Comparison of ENCODE assay signal across 22 cellular contexts in genomic region chr19:55095260-55096060, GRCh38. TPM values are rescaled to one million over a fixed set of nuclear protein-coding genes. Genes with fewer than 3 reads are reported as not detected.
DNase-seq lines count a peak whose midpoint lies in the region; ATAC-seq and TF ChIP-seq lines count a peak whose summit lies in the region.
"Had no signal": no experiment of that assay in that cellular context is flagged by ENCODE, and none has a peak within 500 bp of the region (broad histone marks: within the 10 kb centered on the region; RNA-seq: fewer than 3 reads in every experiment).

No MANE protein-coding gene starts in this region.

- H3K4me3 ChIP-seq in Panc1 (ENCODE audit: low read depth in 2 of 2, low read length in 2 of 2): no peak overlapping the region
- H3K4me3 ChIP-seq: gastrocnemius medialis, left ventricle myocardium inferior, mucosa of descending colon, tibial nerve had no signal

- in situ Hi-C loops in Panc1 (cut with HindIII; ENCODE audit: low pct_unique_long_range_greater_than_20kb, low sequenced_read_pairs): no loop called here

- H3K4me1 ChIP-seq in Panc1 (ENCODE audit: control insufficient read depth, insufficient read depth, low read length): peaks cover 26% of the 10 kb centered on the region

- no peaks in the 10 kb centered on the region for H3K27me3 ChIP-seq in Panc1 (ENCODE audit: control insufficient read depth, insufficient read depth, low read length)
- H3K27me3 ChIP-seq: gastrocnemius medialis, tibial nerve had no signal

- H3K36me3 Mint-ChIP-seq in glutamatergic neuron (ENCODE audit: unreplicated experiment): no peaks in the 10 kb centered on the region
- H3K36me3 Mint-ChIP-seq in activated naive CD8-positive, alpha-beta T cell treated with anti-CD3 and anti-CD28 coated beads for 36 hours: peaks cover 23% of the 10 kb centered on the region

- no peak overlapping the region for H3K4me3 Mint-ChIP-seq in glutamatergic neuron (ENCODE audit: unreplicated experiment)
- H3K4me3 Mint-ChIP-seq in activated naive CD8-positive, alpha-beta T cell treated with anti-CD3 and anti-CD28 coated beads for 36 hours: no peak overlapping the region
- H3K4me3 Mint-ChIP-seq: CD4-positive, alpha-beta memory T cell; stimulated activated memory B cell treated with anti-CD40 and anti-IgM and Interleukin-4, amounts not matched to agents 10 μg/mL and 1 μg/mL and 100 μg/mL, for 72 hours had no signal

- DNase-seq in Right ventricle myocardium inferior (ENCODE audit: missing footprints) (peak; percentile 25), left ventricle myocardium superior (no peak), Panc1 (ENCODE audit: low read depth, low spot score) (no peak), glutamatergic neuron (peak; percentile 60), GM10266 (ENCODE audit: extremely low spot score) (no peak)
- no peak for DNase-seq in activated naive CD8-positive, alpha-beta T cell treated with anti-CD3 and anti-CD28 coated beads for 36 hours
- DNase-seq: gastrocnemius medialis, left ventricle myocardium inferior, NCI-H1694, nucleus accumbens, SHP77 had no signal

- ATAC-seq in Right ventricle myocardium inferior (no peak), left ventricle myocardium superior (no peak), Panc1 (peak; percentile 77), GM21423 (IDR thresholded peaks at IDR 0.05; ENCODE audit: unreplicated experiment) (no peak), HG02588 (IDR thresholded peaks at IDR 0.05; ENCODE audit: unreplicated experiment) (no peak)
- ATAC-seq: gastrocnemius medialis; stimulated activated memory B cell treated with anti-CD40 and anti-IgM and Interleukin-4, amounts not matched to agents 10 μg/mL and 1 μg/mL and 100 μg/mL, for 72 hours had no signal

- no peak overlapping the region for H3K27ac ChIP-seq in Panc1 (ENCODE audit: low read length)
- H3K27ac ChIP-seq: gastrocnemius medialis, left ventricle myocardium inferior, tibial nerve had no signal

- H3K9me3 Mint-ChIP-seq in glutamatergic neuron (ENCODE audit: unreplicated experiment): peaks cover 6% of the 10 kb centered on the region
- H3K9me3 Mint-ChIP-seq in activated naive CD8-positive, alpha-beta T cell treated with anti-CD3 and anti-CD28 coated beads for 36 hours: no peaks in the 10 kb centered on the region
- H3K9me3 Mint-ChIP-seq: activated T-helper 2 cell treated with anti-CD3 and anti-CD28 coated beads, Interferon-gamma antibody, Interleukin-2, Interleukin-4, amounts not matched to agents 10 μg/mL and 5 μg/mL and 100 μg/mL, durations not matched to agents 14 hours and 24 hours and 36 hours; stimulated activated memory B cell treated with anti-CD40 and anti-IgM and Interleukin-4, amounts not matched to agents 10 μg/mL and 1 μg/mL and 100 μg/mL, for 72 hours had no signal

- H3K4me1 Mint-ChIP-seq in glutamatergic neuron (ENCODE audit: low read depth, unreplicated experiment): peaks cover 13% of the 10 kb centered on the region
- H3K4me1 Mint-ChIP-seq in activated naive CD8-positive, alpha-beta T cell treated with anti-CD3 and anti-CD28 coated beads for 36 hours: no peaks in the 10 kb centered on the region

- no TSS peak for BruUV-seq in Panc1 (replicated peaks; lab: Mats Ljungman, UMichigan)

- CTCF ChIA-PET in Panc1 (lab: Charles Lee): interaction anchor here (0.6 kb wide), 1 partner anchor 61 kb away, joined by 3 read pairs; no protein-coding TSS in a partner anchor

- no peak for TF ChIP-seq CTCF in Panc1 (IDR thresholded peaks at IDR 0.05)
- TF ChIP-seq CTCF in glutamatergic neuron (IDR thresholded peaks at IDR 0.05; ENCODE audit: partially characterized antibody, unreplicated experiment): no peak
- TF ChIP-seq CTCF in GM10266 (IDR thresholded peaks at IDR 0.05; ENCODE audit: control insufficient read depth, insufficient read depth, low read depth, missing control alignments): no peak

- H3K27me3 Mint-ChIP-seq in glutamatergic neuron (ENCODE audit: unreplicated experiment): peaks cover 6% of the 10 kb centered on the region
- no peaks in the 10 kb centered on the region for H3K27me3 Mint-ChIP-seq in activated naive CD8-positive, alpha-beta T cell treated with anti-CD3 and anti-CD28 coated beads for 36 hours
- H3K27me3 Mint-ChIP-seq: CD4-positive, alpha-beta memory T cell; stimulated activated memory B cell treated with anti-CD40 and anti-IgM and Interleukin-4, amounts not matched to agents 10 μg/mL and 1 μg/mL and 100 μg/mL, for 72 hours had no signal

- H3K27ac Mint-ChIP-seq in glutamatergic neuron (ENCODE audit: unreplicated experiment): no peak overlapping the region
- no peak overlapping the region for H3K27ac Mint-ChIP-seq in activated naive CD8-positive, alpha-beta T cell treated with anti-CD3 and anti-CD28 coated beads for 36 hours
- H3K27ac Mint-ChIP-seq: activated T-helper 2 cell treated with anti-CD3 and anti-CD28 coated beads, Interferon-gamma antibody, Interleukin-2, Interleukin-4, amounts not matched to agents 10 μg/mL and 5 μg/mL and 100 μg/mL, durations not matched to agents 14 hours and 24 hours and 36 hours; CD4-positive, alpha-beta memory T cell; stimulated activated memory B cell treated with anti-CD40 and anti-IgM and Interleukin-4, amounts not matched to agents 10 μg/mL and 1 μg/mL and 100 μg/mL, for 72 hours had no signal

- peaks cover 2% of the 10 kb centered on the region; the same call in 1 of the 2 replicates for H3K36me3 ChIP-seq in Panc1 (ENCODE audit: control insufficient read depth, insufficient read depth, low read length)

- POLR2A ChIA-PET in Panc1 (lab: Charles Lee): no interaction called here

- intact Hi-C loops in Right ventricle myocardium inferior (cut with DNase I): no loop called here
- intact Hi-C loops in left ventricle myocardium superior (cut with micrococcal nuclease): no loop called here
- intact Hi-C loops in Panc1 (cut with micrococcal nuclease; ENCODE audit: unreplicated experiment): no loop called here

- no peaks in the 10 kb centered on the region for H3K9me3 ChIP-seq in Panc1 (ENCODE audit: control insufficient read depth, insufficient read depth, low read depth, low read length)
- H3K9me3 ChIP-seq: gastrocnemius medialis, left ventricle myocardium inferior, mucosa of descending colon, tibial nerve had no signal

RNA-seq across cellular contexts. Expression of gene EPS8L1, which starts 19.8 kb away (rescaled TPM):
- total RNA-seq in Right ventricle myocardium inferior: 1.9 TPM
- total RNA-seq in left ventricle myocardium superior: 2.7 TPM
- 11.0 TPM for total RNA-seq in Panc1 (2021; ENCODE audit: unreplicated experiment)
- 27.5 TPM for polyA plus RNA-seq in Panc1 (2012; ENCODE audit: insufficient read length)
- 114 TPM for total RNA-seq in glutamatergic neuron (ENCODE audit: unreplicated experiment)
- 1 to 10 TPM; 1.3 to 1.5 TPM for total RNA-seq in activated naive CD8-positive, alpha-beta T cell treated with anti-CD3 and anti-CD28 coated beads for 36 hours

RNA-seq across cellular contexts. Expression of gene PPP1R12C, which starts 22.0 kb away (rescaled TPM):
- total RNA-seq in Right ventricle myocardium inferior (140 TPM), left ventricle myocardium superior (141 TPM), Panc1 (2021; ENCODE audit: unreplicated experiment) (158 TPM), glutamatergic neuron (ENCODE audit: unreplicated experiment) (150 TPM)
- 141 TPM for polyA plus RNA-seq in Panc1 (2012; ENCODE audit: insufficient read length)
- 10 to 100 TPM; 67.2 to 73.5 TPM for total RNA-seq in activated naive CD8-positive, alpha-beta T cell treated with anti-CD3 and anti-CD28 coated beads for 36 hours

RNA-seq across cellular contexts. Expression of gene RDH13, which starts 32.5 kb away (rescaled TPM):
- total RNA-seq in Right ventricle myocardium inferior: 47.8 TPM
- total RNA-seq in left ventricle myocardium superior: 52.0 TPM
- total RNA-seq in Panc1 (2021; ENCODE audit: unreplicated experiment): 37.8 TPM
- 33.0 TPM for polyA plus RNA-seq in Panc1 (2012; ENCODE audit: insufficient read length)
- total RNA-seq in glutamatergic neuron (ENCODE audit: unreplicated experiment): 17.9 TPM
- 10 to 100 TPM; 21.7 to 24.0 TPM for total RNA-seq in activated naive CD8-positive, alpha-beta T cell treated with anti-CD3 and anti-CD28 coated beads for 36 hours

RNA-seq across cellular contexts. Expression of gene TNNT1, which starts 53.5 kb away (rescaled TPM):
- 66.0 TPM for total RNA-seq in Right ventricle myocardium inferior
- total RNA-seq in left ventricle myocardium superior: 50.2 TPM
- total RNA-seq in Panc1 (2021; ENCODE audit: unreplicated experiment): 116 TPM
- 249 TPM for polyA plus RNA-seq in Panc1 (2012; ENCODE audit: insufficient read length)
- 19.3 TPM for total RNA-seq in glutamatergic neuron (ENCODE audit: unreplicated experiment)
- not detected for total RNA-seq in activated naive CD8-positive, alpha-beta T cell treated with anti-CD3 and anti-CD28 coated beads for 36 hours
- total RNA-seq: CD4-positive, alpha-beta memory T cell had no signal
- polyA plus RNA-seq: CD4-positive, alpha-beta memory T cell had no signal

RNA-seq across cellular contexts. Expression of gene GP6, which starts 57.4 kb away (rescaled TPM):
- total RNA-seq in Right ventricle myocardium inferior (0.49 TPM), left ventricle myocardium superior (not detected), Panc1 (2021; ENCODE audit: unreplicated experiment) (1.2 TPM), glutamatergic neuron (ENCODE audit: unreplicated experiment) (0.42 TPM)
- polyA plus RNA-seq in Panc1 (2012; ENCODE audit: insufficient read length): 0.57 TPM
- not detected for total RNA-seq in activated naive CD8-positive, alpha-beta T cell treated with anti-CD3 and anti-CD28 coated beads for 36 hours
- total RNA-seq: bronchial epithelial cell, dermis microvascular lymphatic vessel endothelial cell, epithelial cell of proximal tubule, M059J had no signal
- polyA plus RNA-seq: CD4-positive, alpha-beta memory T cell had no signal

Comparison
In these comparisons a context has a peak if more than half of its experiments do, and no peak if none do; other contexts are left out.
1. DNase-seq: peak in Right ventricle myocardium inferior (single experiment) and glutamatergic neuron (single experiment); none in left ventricle myocardium superior (single experiment), Panc1 (single experiment), activated naive CD8-positive, alpha-beta T cell treated with anti-CD3 and anti-CD28 coated beads for 36 hours (single experiment) and GM10266 (single experiment).